ENCODE assay signal across 8 cellular contexts in genomic region chr19:56333506-56333905, GRCh38. TPM values are rescaled to one million over a fixed set of nuclear protein-coding genes. Genes with fewer than 3 reads are reported as not detected.
DNase-seq lines count a peak whose midpoint lies in the region; ATAC-seq and TF ChIP-seq lines count a peak whose summit lies in the region.

No MANE protein-coding gene starts in this region.

- DNase-seq in activated CD4-positive, alpha-beta T cell treated with anti-CD3 and anti-CD28 coated beads for 24 hours (ENCODE audit: low read depth in 2 of 2) = peak; percentile 7 to 18
- DNase-seq in activated CD4-positive, alpha-beta T cell treated with anti-CD3 and anti-CD28 coated beads for 1 hour = no peak
- DNase-seq in MG63 = peak; percentile 14
- DNase-seq in SK-N-DZ (ENCODE audit: low spot score) = peak; percentile 15
- DNase-seq in central memory CD4-positive, alpha-beta T cell = peak; percentile 25
- peak; percentile 48 for DNase-seq in myocyte (ENCODE audit: low read depth)
- no peak for DNase-seq in occipital lobe (lab: John Stamatoyannopoulos, UW)
- DNase-seq in omental fat pad (ENCODE audit: low spot score) = no peak

- H3K36me3 ChIP-seq in MG63 = no peaks in the 10 kb centered on the region

- H3K9me3 ChIP-seq in MG63 = peaks cover 2% of the 10 kb centered on the region; the same call in 1 of the 2 replicates

- no peak overlapping the region for H3K4me3 ChIP-seq in MG63

- H3K27me3 ChIP-seq in MG63 = no peaks in the 10 kb centered on the region

- ATAC-seq in omental fat pad (ENCODE audit: low FRiP score) = no peak

- TF ChIP-seq CTCF in omental fat pad (IDR thresholded peaks at IDR 0.05) = no peak

RNA-seq across cellular contexts. Expression of gene ZSCAN5A, which starts 18.9 kb away (rescaled TPM):
- 1.7 and 5.7 TPM in 2 replicates for total RNA-seq in MG63 (2014; rRNA removed; shearing (Covaris generic); ENCODE audit: low replicate concordance)
- 2.2 and 3.2 TPM in 2 replicates for polyA plus RNA-seq in SK-N-DZ (2014; cell fraction: cytosol; rRNA removed)
- 2.8 and 4.7 TPM in 2 replicates for polyA plus RNA-seq in SK-N-DZ (2014; cell fraction: nucleus; rRNA removed)
- 4.8 and 33.1 TPM in 2 replicates for total RNA-seq in myocyte
- polyA plus RNA-seq in myocyte (2012) = 9.7 TPM
- total RNA-seq in occipital lobe = 4.8 TPM
- 10 to 100 TPM in 1 of 4 donors, 1 to 10 TPM in 3; 5.9 to 10.3 (median 8.2) TPM for total RNA-seq in omental fat pad

RNA-seq across cellular contexts. Expression of gene ZNF582, which starts 59.8 kb away (rescaled TPM):
- total RNA-seq in MG63 (2014; rRNA removed; shearing (Covaris generic); ENCODE audit: low replicate concordance) = not detected in 2 replicates
- polyA plus RNA-seq in SK-N-DZ (2014; cell fraction: cytosol; rRNA removed) = 0.71 and 4.2 TPM in 2 replicates
- 2.4 and 2.7 TPM in 2 replicates for polyA plus RNA-seq in SK-N-DZ (2014; cell fraction: nucleus; rRNA removed)
- 2.8 and 3.0 TPM in 2 replicates for total RNA-seq in myocyte
- polyA plus RNA-seq in myocyte (2012) = 2.9 TPM
- total RNA-seq in occipital lobe = 4.8 TPM
- 1 to 10 TPM; 4.2 to 7.9 (median 4.9) TPM for total RNA-seq in omental fat pad

Comparison
In these comparisons a context has a peak if more than half of its experiments do, and no peak if none do; other contexts are left out.
1. DNase-seq: peak in activated CD4-positive, alpha-beta T cell treated with anti-CD3 and anti-CD28 coated beads for 24 hours (2 of 2), MG63 (single experiment), SK-N-DZ (single experiment), central memory CD4-positive, alpha-beta T cell (single experiment) and myocyte (single experiment); none in activated CD4-positive, alpha-beta T cell treated with anti-CD3 and anti-CD28 coated beads for 1 hour (single experiment), occipital lobe (single experiment) and omental fat pad (single experiment).